Comparison of ENCODE assay signal across 8 cellular contexts in the genomic region with DNA sequence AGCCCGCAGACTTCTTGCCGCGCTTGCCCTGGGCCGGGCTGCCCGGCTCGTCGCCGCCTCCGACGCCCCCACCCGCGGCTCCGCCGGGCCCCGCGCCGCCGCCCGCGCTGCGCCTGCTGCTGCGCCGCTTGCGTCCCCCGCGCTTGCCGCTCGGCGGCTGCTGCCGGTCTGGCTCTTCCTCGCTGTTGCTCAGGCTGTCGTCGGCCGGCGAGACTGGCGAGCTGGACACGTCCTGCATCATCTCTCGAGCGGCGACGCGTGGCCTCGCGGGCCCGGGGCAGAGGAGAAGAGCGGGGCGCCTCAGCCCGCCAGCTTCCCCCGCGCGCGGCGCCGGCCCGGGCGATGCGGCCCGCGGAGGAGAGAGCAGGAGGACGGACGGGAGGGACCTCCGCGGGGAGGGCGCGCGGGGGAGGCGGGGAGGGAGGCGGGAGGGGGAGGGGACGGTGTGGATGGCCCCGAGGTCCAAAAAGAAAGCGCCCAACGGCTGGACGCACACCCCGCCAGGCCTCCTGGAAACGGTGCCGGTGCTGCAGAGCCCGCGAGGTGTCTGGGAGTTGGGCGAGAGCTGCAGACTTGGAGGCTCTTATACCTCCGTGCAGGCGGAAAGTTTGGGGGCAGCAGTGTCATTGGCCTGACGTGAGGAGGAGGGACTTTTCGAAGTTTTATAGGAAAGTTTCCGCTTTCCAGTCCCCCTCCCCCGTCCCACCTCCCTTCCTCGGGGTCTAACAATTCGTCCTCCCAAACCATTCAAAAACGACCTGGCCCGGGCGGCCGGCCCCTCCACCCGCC. TPM values are rescaled to one million over a fixed set of nuclear protein-coding genes. Genes with fewer than 3 reads are reported as not detected.
DNase-seq lines count a peak whose midpoint lies in the region; ATAC-seq and TF ChIP-seq lines count a peak whose summit lies in the region.

Gene TWIST1 (minus strand): TSS at position 556 of the 789 bp plus-strand sequence. CDS start 315 bp downstream, at position 241.

- H3K27ac ChIP-seq in HEK293 (ENCODE audit: extremely low read depth, low read depth, low read length) (peak within 1 kb of the TSS; percentile 90; the same call in 1 of the 2 replicates), fibroblast of lung (ENCODE audit: insufficient read depth, low read length) (peak within 1 kb of the TSS; percentile 71), OCI-LY7 (ENCODE audit: low read depth, low read length, poor library complexity, severe bottlenecking) (no peak within 1 kb of the TSS)

- H4K20me1 ChIP-seq in fibroblast of lung (ENCODE audit: control insufficient read depth, extremely low read depth, insufficient read depth, low read length) (no peaks in the 10 kb centered on the region), OCI-LY7 (ENCODE audit: insufficient read depth, low read length) (no peaks in the 10 kb centered on the region; the same call in 1 of the 2 replicates)

- ATAC-seq in SK-N-SH treated with all-trans-retinoic acid at 6 μM for 48 hours (peak; percentile 84), HG03342 (IDR thresholded peaks at IDR 0.05; ENCODE audit: unreplicated experiment) (no peak), GM19328 (IDR thresholded peaks at IDR 0.05; ENCODE audit: unreplicated experiment) (no peak)

- H3K36me3 ChIP-seq in HEK293 (ENCODE audit: control insufficient read depth in 2 of 2, insufficient read depth in 1 of 2, low read length in 2 of 2) (peaks cover 4 to 16% of the 10 kb centered on the region in 2 experiments; a peak in 2 of 3 replicates), fibroblast of lung (ENCODE audit: control insufficient read depth, insufficient read depth, low read length) (no peaks in the 10 kb centered on the region), OCI-LY7 (ENCODE audit: insufficient read depth, low read length) (no peaks in the 10 kb centered on the region)

- no peaks in the 10 kb centered on the region for H3K9me2 ChIP-seq in OCI-LY7 (ENCODE audit: insufficient read depth, low read length)

- peaks cover 18% of the 10 kb centered on the region for H3K79me2 ChIP-seq in fibroblast of lung (ENCODE audit: control insufficient read depth, insufficient read depth, low read length)
- H3K79me2 ChIP-seq in OCI-LY7 (ENCODE audit: insufficient read depth, low read depth, low read length) = no peaks in the 10 kb centered on the region

- H3K4me2 ChIP-seq in fibroblast of lung (ENCODE audit: extremely low read depth, insufficient read depth, low read length) (peak within 1 kb of the TSS; percentile 83), OCI-LY7 (ENCODE audit: low read length) (no peak within 1 kb of the TSS)

- DNase-seq in DMS114 treated with DMSO at 0.1 percent for 48 hours (lab: John Stamatoyannopoulos, UW; ENCODE audit: unreplicated experiment) (peak; percentile 33), fibroblast of lung (ENCODE audit: low read depth in 2 of 2) (peak; percentile 75 to 90), non-pigmented ciliary epithelial cell (ENCODE audit: low read depth) (peak; percentile 78), OCI-LY7 (ENCODE audit: low spot score) (no peak)

- H3K4me1 ChIP-seq in HEK293 (ENCODE audit: control insufficient read depth, insufficient read depth, low read length) = peaks cover 10% of the 10 kb centered on the region
- H3K4me1 ChIP-seq in fibroblast of lung (ENCODE audit: control insufficient read depth, extremely low read depth, insufficient read depth, low read length) = no peaks in the 10 kb centered on the region
- no peaks in the 10 kb centered on the region for H3K4me1 ChIP-seq in OCI-LY7 (ENCODE audit: insufficient read depth, low read length, poor library complexity, severe bottlenecking)

- H2AFZ ChIP-seq in fibroblast of lung (ENCODE audit: low read length) (peak within 1 kb of the TSS; percentile 91), OCI-LY7 (ENCODE audit: low read length) (no peak within 1 kb of the TSS)

- peaks cover 6% of the 10 kb centered on the region for H3K27me3 ChIP-seq in fibroblast of lung (ENCODE audit: control insufficient read depth, insufficient read depth, low read length)

- TF ChIP-seq CTCF in HEK293 (tag by site-specific recombination; IDR thresholded peaks at IDR 0.05) = no peak
- TF ChIP-seq CTCF in fibroblast of lung (conservative IDR thresholded peaks at IDR 0.05 in 1 of 2, IDR thresholded peaks at IDR 0.05 in 1 of 2; ENCODE audit: low read depth in 1 of 2, low read length in 2 of 2) = no peak
- TF ChIP-seq CTCF in OCI-LY7 (conservative IDR thresholded peaks at IDR 0.05; ENCODE audit: low read length) = no peak

- H3K4me3 ChIP-seq in HEK293 (ENCODE audit: low read depth, low read length) = peak within 1 kb of the TSS; percentile 96
- H3K4me3 ChIP-seq in fibroblast of lung (replicated peaks in 1 of 4; ENCODE audit: control extremely low read depth in 1 of 4, insufficient read depth in 1 of 4, low read depth in 3 of 4, low read length in 4 of 4) = peak within 1 kb of the TSS; percentile 70 to 98 (median 86)
- H3K4me3 ChIP-seq in OCI-LY7 (ENCODE audit: low read depth, low read length, poor library complexity, severe bottlenecking) = no peak within 1 kb of the TSS

- H3K9ac ChIP-seq in fibroblast of lung (ENCODE audit: insufficient read depth, low read length) = peak within 1 kb of the TSS; percentile 69

- intact Hi-C loops in OCI-LY7 (cut with micrococcal nuclease; ENCODE audit: unreplicated experiment) = no loop called here

- BruUV-seq in OCI-LY7 (replicated peaks; lab: Mats Ljungman, UMichigan) = no TSS peak

- POLR2A ChIA-PET in HEK293 (lab: Yijun Ruan, JAX) (interaction anchor here (0.5 to 1.0 kb wide), 7 partner anchors 11 to 765 kb away, joined by 3 to 6 read pairs (median 3); partner anchors contain the start of gene POLR1F), OCI-LY7 (lab: Charles Lee) (no interaction called here)

- H3K9me3 ChIP-seq in HEK293 (ENCODE audit: control insufficient read depth, insufficient read depth, low read depth, low read length) (no peaks in the 10 kb centered on the region), fibroblast of lung (ENCODE audit: control insufficient read depth, insufficient read depth, low read depth, low read length) (no peaks in the 10 kb centered on the region), OCI-LY7 (ENCODE audit: low read length) (no peaks in the 10 kb centered on the region)

- CTCF ChIA-PET in HEK293 (lab: Yijun Ruan, JAX) (interaction anchor here (0.6 to 1.1 kb wide), 2 partner anchors 590 to 765 kb away, joined by 3 read pairs; no protein-coding TSS in a partner anchor), OCI-LY7 (lab: Charles Lee; ENCODE audit: unreplicated experiment) (no interaction called here)

TF ChIP-seq in HEK293, 187 proteins besides CTCF, POLR2A, EP300 and RAD21 (continues in another document):
- TF ChIP-seq, protein P1, sequence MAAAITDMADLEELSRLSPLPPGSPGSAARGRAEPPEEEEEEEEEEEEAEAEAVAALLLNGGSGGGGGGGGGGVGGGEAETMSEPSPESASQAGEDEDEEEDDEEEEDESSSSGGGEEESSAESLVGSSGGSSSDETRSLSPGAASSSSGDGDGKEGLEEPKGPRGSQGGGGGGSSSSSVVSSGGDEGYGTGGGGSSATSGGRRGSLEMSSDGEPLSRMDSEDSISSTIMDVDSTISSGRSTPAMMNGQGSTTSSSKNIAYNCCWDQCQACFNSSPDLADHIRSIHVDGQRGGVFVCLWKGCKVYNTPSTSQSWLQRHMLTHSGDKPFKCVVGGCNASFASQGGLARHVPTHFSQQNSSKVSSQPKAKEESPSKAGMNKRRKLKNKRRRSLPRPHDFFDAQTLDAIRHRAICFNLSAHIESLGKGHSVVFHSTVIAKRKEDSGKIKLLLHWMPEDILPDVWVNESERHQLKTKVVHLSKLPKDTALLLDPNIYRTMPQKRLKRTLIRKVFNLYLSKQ (tag by site-specific recombination; IDR thresholded peaks at IDR 0.05; ENCODE audit: borderline replicate concordance) = no peak
- TF ChIP-seq ZNF16 (tag by site-specific recombination; IDR thresholded peaks at IDR 0.05; ENCODE audit: low read depth) (no peak), ZSCAN30 (tag by site-specific recombination; IDR thresholded peaks at IDR 0.05) (no peak), ZNF266 (tag by site-specific recombination; IDR thresholded peaks at IDR 0.05; ENCODE audit: low read depth) (no peak)

TF ChIP-seq in SK-N-SH treated with all-trans-retinoic acid at 6 μM for 48 hours, 23 proteins besides CTCF, POLR2A, EP300 and RAD21 (continues in another document):
- TF ChIP-seq RARB (CRISPR knock-in tag; IDR thresholded peaks at IDR 0.05) = no peak
- TF ChIP-seq CSDC2 (CRISPR knock-in tag; IDR thresholded peaks at IDR 0.05) = no peak
- TF ChIP-seq, protein P2, sequence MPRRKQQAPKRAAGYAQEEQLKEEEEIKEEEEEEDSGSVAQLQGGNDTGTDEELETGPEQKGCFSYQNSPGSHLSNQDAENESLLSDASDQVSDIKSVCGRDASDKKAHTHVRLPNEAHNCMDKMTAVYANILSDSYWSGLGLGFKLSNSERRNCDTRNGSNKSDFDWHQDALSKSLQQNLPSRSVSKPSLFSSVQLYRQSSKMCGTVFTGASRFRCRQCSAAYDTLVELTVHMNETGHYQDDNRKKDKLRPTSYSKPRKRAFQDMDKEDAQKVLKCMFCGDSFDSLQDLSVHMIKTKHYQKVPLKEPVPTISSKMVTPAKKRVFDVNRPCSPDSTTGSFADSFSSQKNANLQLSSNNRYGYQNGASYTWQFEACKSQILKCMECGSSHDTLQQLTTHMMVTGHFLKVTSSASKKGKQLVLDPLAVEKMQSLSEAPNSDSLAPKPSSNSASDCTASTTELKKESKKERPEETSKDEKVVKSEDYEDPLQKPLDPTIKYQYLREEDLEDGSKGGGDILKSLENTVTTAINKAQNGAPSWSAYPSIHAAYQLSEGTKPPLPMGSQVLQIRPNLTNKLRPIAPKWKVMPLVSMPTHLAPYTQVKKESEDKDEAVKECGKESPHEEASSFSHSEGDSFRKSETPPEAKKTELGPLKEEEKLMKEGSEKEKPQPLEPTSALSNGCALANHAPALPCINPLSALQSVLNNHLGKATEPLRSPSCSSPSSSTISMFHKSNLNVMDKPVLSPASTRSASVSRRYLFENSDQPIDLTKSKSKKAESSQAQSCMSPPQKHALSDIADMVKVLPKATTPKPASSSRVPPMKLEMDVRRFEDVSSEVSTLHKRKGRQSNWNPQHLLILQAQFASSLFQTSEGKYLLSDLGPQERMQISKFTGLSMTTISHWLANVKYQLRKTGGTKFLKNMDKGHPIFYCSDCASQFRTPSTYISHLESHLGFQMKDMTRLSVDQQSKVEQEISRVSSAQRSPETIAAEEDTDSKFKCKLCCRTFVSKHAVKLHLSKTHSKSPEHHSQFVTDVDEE (CRISPR knock-in tag; IDR thresholded peaks at IDR 0.05) = no peak; the same call in 1 of the 2 replicates
- TF ChIP-seq GLIS3 (CRISPR knock-in tag; IDR thresholded peaks at IDR 0.05) = no peak
- TF ChIP-seq PPARA (CRISPR knock-in tag; IDR thresholded peaks at IDR 0.05; ENCODE audit: borderline replicate concordance) = no peak
- no peak for TF ChIP-seq TCF4 (CRISPR knock-in tag; IDR thresholded peaks at IDR 0.05; ENCODE audit: borderline replicate concordance)
- TF ChIP-seq ZNF8 (CRISPR knock-in tag; IDR thresholded peaks at IDR 0.05) = no peak

RNA-seq across cellular contexts. Expression of gene TWIST1, which starts in this region (rescaled TPM):
- total RNA-seq in fibroblast of lung (23.9 and 31.2 TPM in 2 replicates), OCI-LY7 (2022) (not detected in 2 replicates)
- 3.6 and 7.2 TPM in 2 replicates for polyA plus RNA-seq in fibroblast of lung
- polyA plus RNA-seq in fibroblast of lung (2012) = 6.7 and 13.5 TPM in 2 replicates
- polyA minus RNA-seq in fibroblast of lung (ENCODE audit: low replicate concordance) = 4.0 and 5.1 TPM in 2 replicates
- total RNA-seq in OCI-LY7 (2014; rRNA removed; shearing (Covaris generic)) = not detected in 2 replicates

Comparison
In these comparisons a context has a peak if more than half of its experiments do, and no peak if none do; other contexts are left out.
1. RNA of gene TWIST1 (total RNA-seq): 23.9 to 31.2 TPM in fibroblast of lung; not detected in OCI-LY7; every median in the first group is over 10 times any median in the second.